ENCODE assay signal across 29 cellular contexts in the genomic region with DNA sequence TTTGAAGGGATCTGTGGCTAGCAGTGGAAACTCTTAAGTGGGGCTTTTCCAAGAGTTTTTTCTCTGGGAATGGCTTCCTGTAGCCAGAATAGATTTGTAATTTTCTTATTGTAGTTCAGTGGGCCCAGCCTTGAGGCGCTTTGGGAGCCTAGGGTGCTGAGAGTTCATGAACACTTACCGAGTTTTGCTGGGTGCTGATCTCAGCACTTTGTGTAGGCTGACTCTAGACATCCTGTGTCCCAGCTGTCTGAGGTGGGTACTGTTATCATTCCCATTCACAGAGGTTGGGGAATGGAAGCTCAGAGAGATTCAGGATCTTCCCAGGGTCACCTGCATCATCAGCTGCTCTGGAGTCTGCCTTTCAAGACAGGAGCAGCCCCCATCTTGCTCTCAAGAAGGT. TPM values are rescaled to one million over a fixed set of nuclear protein-coding genes. Genes with fewer than 3 reads are reported as not detected.
"Had no signal": no experiment of that assay in that cellular context is flagged by ENCODE, and none has a peak within 500 bp of the region (broad histone marks: within the 10 kb centered on the region; RNA-seq: fewer than 3 reads in every experiment).

No MANE protein-coding gene starts in this region.

- H3K27me3 ChIP-seq: gastroesophageal sphincter, pancreas, tibial nerve had no signal

- H3K4me1 ChIP-seq: pancreas, prostate gland had no signal

- H3K36me3 ChIP-seq: gastroesophageal sphincter, pancreas, prostate gland, stomach, tibial nerve had no signal

- H3K27ac ChIP-seq: gastroesophageal sphincter, pancreas, prostate gland, stomach, tibial nerve had no signal

- ATAC-seq: activated naive CD8-positive, alpha-beta T cell treated with anti-CD3 and anti-CD28 coated beads, Interleukin-2, amount 50 U/mL, for 24 hours; gastroesophageal sphincter; naive thymus-derived CD8-positive, alpha-beta T cell; pancreas; stimulated activated naive B cell treated with anti-CD40 and anti-IgM and Interleukin-4, amounts not matched to agents 10 μg/mL and 1 μg/mL and 100 μg/mL, for 72 hours; WTC11 had no signal

- DNase-seq: activated CD4-positive, alpha-beta memory T cell treated with anti-CD3 and anti-CD28 coated beads, Interleukin-2, amount 10 ng/mL, durations not matched to agents 7 days and 5 days; activated CD4-positive, alpha-beta T cell treated with anti-CD3 and anti-CD28 coated beads for 1 hour; activated CD4-positive, alpha-beta T cell treated with anti-CD3 and anti-CD28 coated beads, Interleukin-2, amount 10 ng/mL, durations not matched to agents 7 days and 5 days; activated naive CD8-positive, alpha-beta T cell treated with anti-CD3 and anti-CD28 coated beads, Interleukin-2, amount 50 U/mL, for 24 hours; amygdala; dermis blood vessel endothelial cell; effector CD4-positive, alpha-beta T cell; hypothalamus; immature natural killer cell; midbrain; naive thymus-derived CD8-positive, alpha-beta T cell; nucleus accumbens; pancreas; stimulated activated CD4-positive, alpha-beta T cell treated with anti-CD3 and anti-CD28 coated beads, Interleukin-15, amount 100 ng/mL, for 24 hours; stimulated activated CD4-positive, alpha-beta T cell treated with anti-CD3 and anti-CD28 coated beads, Interleukin-2, amount 100 ng/mL, for 24 hours; stimulated activated naive B cell treated with anti-CD40 and anti-IgM and Interleukin-4, amounts not matched to agents 10 μg/mL and 1 μg/mL and 100 μg/mL, for 72 hours; stomach; T-helper 2 cell had no signal

- H3K4me3 ChIP-seq: gastroesophageal sphincter, pancreas, prostate gland, stomach, tibial nerve had no signal

- H3K9me3 ChIP-seq: gastroesophageal sphincter, pancreas, prostate gland, stomach, tibial nerve had no signal

- FAIRE-seq: colon, pancreas had no signal

RNA-seq across cellular contexts. Expression of a gene that starts 7.0 kb away (rescaled TPM):
- polyA plus RNA-seq: immature natural killer cell had no signal

RNA-seq across cellular contexts. Expression of a gene that starts 52.5 kb away (rescaled TPM):
- total RNA-seq: activated CD4-positive, alpha-beta memory T cell treated with anti-CD3 and anti-CD28 coated beads, Interleukin-2, amount 10 ng/mL, durations not matched to agents 7 days and 5 days; activated CD4-positive, alpha-beta T cell treated with anti-CD3 and anti-CD28 coated beads, Interleukin-2, amount 10 ng/mL, durations not matched to agents 7 days and 5 days; activated T-helper 2 cell treated with anti-CD3 and anti-CD28 coated beads, Interferon-gamma antibody, Interleukin-2, Interleukin-4, amounts not matched to agents 10 μg/mL and 5 μg/mL and 100 μg/mL, durations not matched to agents 14 hours and 24 hours and 36 hours; dermis blood vessel endothelial cell; epithelial cell of proximal tubule; kidney epithelial cell; lower leg skin; naive thymus-derived CD8-positive, alpha-beta T cell; neural crest cell; pancreas; stomach; tibial nerve; ureter; WTC11 had no signal
- polyA plus RNA-seq: immature natural killer cell; naive thymus-derived CD8-positive, alpha-beta T cell; stomach had no signal
